Comparison of ENCODE assay signal across 8 cellular contexts in the genomic region with DNA sequence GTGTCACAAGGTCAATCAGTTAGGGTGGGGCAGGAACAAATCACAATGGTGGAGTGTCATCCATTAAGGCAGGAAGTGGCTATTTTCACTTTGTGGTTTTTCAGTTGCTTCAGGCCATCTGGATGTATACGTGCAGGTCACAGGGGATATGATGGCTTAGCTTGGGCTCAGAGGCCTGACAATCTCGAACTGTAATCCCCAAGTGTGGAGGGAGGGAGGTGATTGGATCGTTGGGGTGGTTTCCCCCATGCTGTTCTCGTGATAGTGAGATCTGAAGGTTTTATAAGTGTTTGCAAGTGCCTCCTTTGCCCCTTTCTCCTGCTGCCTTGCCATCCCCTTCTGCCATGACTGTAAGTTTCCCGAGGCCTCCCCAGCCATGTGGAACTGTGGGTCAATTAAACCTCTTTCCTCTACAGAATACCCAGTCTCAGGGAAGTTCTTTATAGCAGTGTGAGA. TPM values are rescaled to one million over a fixed set of nuclear protein-coding genes. Genes with fewer than 3 reads are reported as not detected.
DNase-seq lines count a peak whose midpoint lies in the region; ATAC-seq and TF ChIP-seq lines count a peak whose summit lies in the region.

No MANE protein-coding gene starts in this region.

- H3K27me3 Mint-ChIP-seq in effector memory CD8-positive, alpha-beta T cell, result no peaks in the 10 kb centered on the region
- no peaks in the 10 kb centered on the region for H3K27me3 Mint-ChIP-seq in chondrocyte (ENCODE audit: low read depth)

- peak overlapping the region; percentile 24 for H3K4me3 ChIP-seq in Jurkat, Clone E6-1 (ENCODE audit: low read length)
- H3K4me3 ChIP-seq in vagina, result no peak overlapping the region

- peak overlapping the region in 1 of 2 donors; percentile 31 for H3K4me3 Mint-ChIP-seq in effector memory CD8-positive, alpha-beta T cell
- no peak overlapping the region for H3K4me3 Mint-ChIP-seq in chondrocyte (ENCODE audit: unreplicated experiment)

- no peak for TF ChIP-seq POLR2A in vagina (IDR thresholded peaks at IDR 0.05)

- no peaks in the 10 kb centered on the region for H3K36me3 ChIP-seq in vagina

- H3K9me3 Mint-ChIP-seq in effector memory CD8-positive, alpha-beta T cell, result no peaks in the 10 kb centered on the region
- no peaks in the 10 kb centered on the region for H3K9me3 Mint-ChIP-seq in chondrocyte (ENCODE audit: low read depth)

- no peak overlapping the region for H3K27ac ChIP-seq in vagina

- peaks cover 31% of the 10 kb centered on the region for H3K4me1 ChIP-seq in vagina

- ATAC-seq in GM18499 (IDR thresholded peaks at IDR 0.05; ENCODE audit: insufficient read depth, unreplicated experiment) (peak; percentile 32), GM21619 (IDR thresholded peaks at IDR 0.05; ENCODE audit: unreplicated experiment) (peak; percentile 54)
- ATAC-seq in effector memory CD8-positive, alpha-beta T cell (replicated peaks), result no peak

- TF ChIP-seq CTCF in chondrocyte (IDR thresholded peaks at IDR 0.05) (no peak), vagina (IDR thresholded peaks at IDR 0.05) (no peak)

- H3K4me1 Mint-ChIP-seq in effector memory CD8-positive, alpha-beta T cell (ENCODE audit: low read depth in 2 of 2), result peaks cover 15 to 18% of the 10 kb centered on the region in 2 donors
- peaks cover 23% of the 10 kb centered on the region for H3K4me1 Mint-ChIP-seq in chondrocyte (ENCODE audit: low read depth)

- peak; percentile 76 for DNase-seq in Jurkat, Clone E6-1 (ENCODE audit: low read depth, low spot score)
- no peak for DNase-seq in effector memory CD8-positive, alpha-beta T cell
- no peak for DNase-seq in chondrocyte (ENCODE audit: low spot score)
- DNase-seq in vagina (ENCODE audit: extremely low spot score in 2 of 2), result no peak
- no peak for DNase-seq in amniotic stem cell (lab: John Stamatoyannopoulos, UW)
- no peak for DNase-seq in stimulated activated naive CD4-positive, alpha-beta T cell treated with Interleukin-2 at 50 U/mL for 16 hours (lab: John Stamatoyannopoulos, UW)

- H3K27me3 ChIP-seq in vagina, result no peaks in the 10 kb centered on the region

- H3K9me3 ChIP-seq in vagina, result no peaks in the 10 kb centered on the region

- H3K36me3 Mint-ChIP-seq in effector memory CD8-positive, alpha-beta T cell (ENCODE audit: insufficient read depth), result peaks cover 3% of the 10 kb centered on the region
- H3K36me3 Mint-ChIP-seq in chondrocyte (ENCODE audit: low read depth), result no peaks in the 10 kb centered on the region

- intact Hi-C loops in vagina (cut with DNase I), result no loop called here

- peak overlapping the region; percentile 44 to 70 for H3K27ac Mint-ChIP-seq in effector memory CD8-positive, alpha-beta T cell
- no peak overlapping the region for H3K27ac Mint-ChIP-seq in chondrocyte (ENCODE audit: unreplicated experiment)

RNA-seq across cellular contexts. Expression of gene STS, which starts 36.7 kb away (rescaled TPM):
- polyA plus RNA-seq in Jurkat, Clone E6-1 (2012; ENCODE audit: insufficient read depth, insufficient read length), result 1.8 TPM
- total RNA-seq in chondrocyte, result 10.9 to 12.5 TPM (median 12.1 TPM) in 3 replicates
- total RNA-seq in vagina, result 6.4 TPM

RNA-seq across cellular contexts. Expression of gene PUDP, which starts 37.1 kb away (rescaled TPM):
- polyA plus RNA-seq in Jurkat, Clone E6-1 (2012; ENCODE audit: insufficient read depth, insufficient read length), result 34.2 TPM
- total RNA-seq in chondrocyte (10.7 to 14.7 TPM (median 12.6 TPM) in 3 replicates), vagina (17.2 TPM)
